20 cellular contexts compared by ENCODE assay signal in the genomic region with DNA sequence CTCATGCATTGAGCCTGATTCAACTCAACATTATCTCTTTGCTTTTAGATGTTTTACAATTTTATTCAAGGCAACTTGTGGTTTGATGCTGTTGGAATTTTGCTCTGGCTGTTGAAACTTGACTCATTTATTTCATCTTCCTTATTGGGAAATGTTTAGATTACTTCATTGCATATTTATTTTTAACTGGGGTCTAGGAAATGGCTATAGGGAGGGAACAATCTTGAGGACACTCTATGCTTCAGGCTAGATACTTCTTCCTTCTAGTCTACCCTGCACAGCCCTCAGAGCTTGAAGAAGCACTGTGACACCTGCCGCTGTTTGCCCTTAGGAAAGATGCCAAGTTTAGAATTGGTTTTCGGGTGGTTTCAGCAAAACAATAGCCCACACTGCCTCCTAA.
DNase-seq lines count a peak whose midpoint lies in the region; ATAC-seq and TF ChIP-seq lines count a peak whose summit lies in the region.
"Had no signal": no experiment of that assay in that cellular context is flagged by ENCODE, and none has a peak within 500 bp of the region (broad histone marks: within the 10 kb centered on the region; RNA-seq: fewer than 3 reads in every experiment).

No MANE protein-coding gene starts in this region.

- DNase-seq in EH (ENCODE audit: low read depth) (peak; percentile 72), LHCN-M2 (ENCODE audit: low read depth) (peak; percentile 3), amniotic epithelial cell (ENCODE audit: low read depth) (peak; percentile 58), fibroblast of villous mesenchyme (ENCODE audit: low read depth) (peak; percentile 37), G401 (ENCODE audit: low spot score) (no peak), occipital lobe (lab: John Stamatoyannopoulos, UW) (no peak)
- DNase-seq: activated CD4-positive, alpha-beta memory T cell treated with anti-CD3 and anti-CD28 coated beads for 36 hours; activated CD8-positive, alpha-beta memory T cell treated with anti-CD3 and anti-CD28 coated beads, Interleukin-2, amount 50 U/mL, for 48 hours; CD8-positive, alpha-beta T cell; H9; head of caudate nucleus; NCI-H1048; NCI-H187 treated with DMSO at 0.1 percent for 48 hours; PC-3; SHP77 treated with DMSO at 0.1 percent for 48 hours; trophoblast cell had no signal

- no peak for ATAC-seq in GM18511 (IDR thresholded peaks at IDR 0.05; ENCODE audit: unreplicated experiment)
- ATAC-seq: activated CD4-positive, CD25-positive, alpha-beta regulatory T cell treated with anti-CD3 and anti-CD28 coated beads, Interleukin-2, amount 50 U/mL, for 24 hours; CD8-positive, alpha-beta T cell; esophagus mucosa; GM12878; PC-3 had no signal

- H3K4me3 ChIP-seq in fibroblast of villous mesenchyme (ENCODE audit: low read depth, low read length) = no peak overlapping the region
- H3K4me3 ChIP-seq: GM12878 had no signal

- in situ Hi-C loops in G401 (cut with HindIII; ENCODE audit: low sequenced_read_pairs) = no loop called here

- no peak for TF ChIP-seq CTCF in fibroblast of villous mesenchyme (IDR thresholded peaks at IDR 0.05; ENCODE audit: insufficient read depth, low read depth, low read length)

Comparison
In these comparisons a context has a peak if more than half of its experiments do, and no peak if none do; other contexts are left out.
1. DNase-seq: peak in EH (single experiment), LHCN-M2 (single experiment), amniotic epithelial cell (single experiment) and fibroblast of villous mesenchyme (single experiment); none in G401 (single experiment) and occipital lobe (single experiment).